In genomic region chr2:60216452-60216995, GRCh38 we compare ENCODE assay signal across 1 cellular context.
TF ChIP-seq lines count a peak whose summit lies in the region.

No MANE protein-coding gene starts in this region.

TF ChIP-seq in H1, 55 proteins besides CTCF, POLR2A, EP300 and RAD21:
- no peak for TF ChIP-seq CBX5 (IDR thresholded peaks at IDR 0.05; ENCODE audit: low read depth, low read length)
